19 cellular contexts compared by ENCODE assay signal in genomic region chr20:63163596-63164560, GRCh38. TPM values are rescaled to one million over a fixed set of nuclear protein-coding genes. Genes with fewer than 3 reads are reported as not detected.
A peak's percentile ranks its signal among the peaks of the same experiment; 100 is the strongest.
DNase-seq lines count a peak whose midpoint lies in the region; ATAC-seq, FAIRE-seq and TF ChIP-seq lines count a peak whose summit lies in the region.
"Had no signal": no experiment of that assay in that cellular context is flagged by ENCODE, and none has a peak within 500 bp of the region (broad histone marks: within the 10 kb centered on the region; RNA-seq: fewer than 3 reads in every experiment).

No MANE protein-coding gene starts in this region.

- POLR2A ChIA-PET in K562 (lab: Yijun Ruan, JAX): interaction anchor here (1.3 kb wide), 1 partner anchor 9 kb away, joined by 5 read pairs; no protein-coding TSS in a partner anchor

- H3K36me3 ChIP-seq in BLaER1 (no peaks in the 10 kb centered on the region), H7 (replicated peaks; ENCODE audit: control insufficient read depth, insufficient read depth, low read length) (no peaks in the 10 kb centered on the region), K562 (ENCODE audit: control insufficient read depth, insufficient read depth, low read length) (no peaks in the 10 kb centered on the region), spleen (no peaks in the 10 kb centered on the region)
- H3K36me3 ChIP-seq: colonic mucosa, gastroesophageal sphincter, suprapubic skin had no signal

- CTCF ChIA-PET in K562 (lab: Yijun Ruan, JAX; ENCODE audit: low intra/inter-chr PET ratio): no interaction called here

- H3K27me3 ChIP-seq in BLaER1 (no peaks in the 10 kb centered on the region), H7 (ENCODE audit: control insufficient read depth, insufficient read depth, low read length) (no peaks in the 10 kb centered on the region), K562 (ENCODE audit: control insufficient read depth in 2 of 2, insufficient read depth in 2 of 2, low read length in 2 of 2) (peaks cover 24 to 78% of the 10 kb centered on the region in 2 experiments), spleen (replicated peaks in 1 of 7) (peaks cover 0 to 66% (median 0%) of the 10 kb centered on the region in 7 donors)
- H3K27me3 ChIP-seq: colonic mucosa had no signal

- no peaks in the 10 kb centered on the region for H3K9me1 ChIP-seq in K562 (ENCODE audit: control insufficient read depth, insufficient read depth, low read length)

- peak overlapping the region; percentile 80 for H3K9ac ChIP-seq in BLaER1
- H3K9ac ChIP-seq in K562 (ENCODE audit: insufficient read depth in 1 of 2, low read depth in 2 of 2, low read length in 2 of 2): no peak overlapping the region

- in situ Hi-C loops in K562 (cut with MboI): no loop called here

- H3K79me2 ChIP-seq in K562 (ENCODE audit: control insufficient read depth, insufficient read depth, low read length): no peaks in the 10 kb centered on the region

- TF ChIP-seq EP300 in K562 (IDR thresholded peaks at IDR 0.05; ENCODE audit: low read length): no peak

- TF ChIP-seq CTCF in K562 (IDR thresholded peaks at IDR 0.05 in 2 of 3, conservative IDR thresholded peaks at IDR 0.05 in 1 of 3; ENCODE audit: insufficient read depth in 2 of 3, low read depth in 1 of 3, low read length in 3 of 3): no peak
- no peak for TF ChIP-seq CTCF in spleen (IDR thresholded peaks at IDR 0.05 in 8 of 11, conservative IDR thresholded peaks at IDR 0.05 in 3 of 11)

- DNase-seq in H7 (peak; percentile 86), K562 (ENCODE audit: extremely low read depth in 1 of 4, low spot score in 3 of 4) (no peak), middle frontal gyrus (ENCODE audit: extremely low spot score, low spot score) (peak; percentile 68), spleen (no peak), posterior vena cava (ENCODE audit: low spot score) (no peak)
- DNase-seq: colonic mucosa, HCEC 1CT, mesenchymal stem cell, MM.1S, NCI-H2107, SIG-M5, T-helper 2 cell had no signal

- H3K4me3 ChIP-seq in BLaER1 (peak overlapping the region; percentile 68), H7 (ENCODE audit: insufficient read depth, low read depth, low read length) (no peak overlapping the region), K562 (no peak overlapping the region), spleen (no peak overlapping the region)
- H3K4me3 ChIP-seq: colonic mucosa, gastroesophageal sphincter, suprapubic skin had no signal

- peaks cover 99% of the 10 kb centered on the region for H3K4me1 ChIP-seq in BLaER1
- peaks cover 0 to 4% of the 10 kb centered on the region in 2 experiments; a peak in 1 of 5 replicates for H3K4me1 ChIP-seq in K562 (replicated peaks in 1 of 2; ENCODE audit: control insufficient read depth in 2 of 2, insufficient read depth in 2 of 2, low read length in 2 of 2)
- H3K4me1 ChIP-seq in spleen: no peaks in the 10 kb centered on the region
- H3K4me1 ChIP-seq: Caco-2, colonic mucosa, gastroesophageal sphincter, suprapubic skin had no signal

- no TSS peak for BruUV-seq in K562 (replicated peaks; lab: Mats Ljungman, UMichigan)

- H4K20me1 ChIP-seq in BLaER1: no peaks in the 10 kb centered on the region
- H4K20me1 ChIP-seq in K562 (replicated peaks; ENCODE audit: control insufficient read depth, insufficient read depth, low read length): peaks cover 14% of the 10 kb centered on the region

- intact Hi-C loops in K562 (cut with micrococcal nuclease) (no loop called here), spleen (cut with DNase I; ENCODE audit: low total_unique reads) (no loop called here), posterior vena cava (cut with DNase I) (no loop called here)

- TF ChIP-seq POLR2A in K562 (conservative IDR thresholded peaks at IDR 0.05) (no peak), GM18505 (IDR thresholded peaks at IDR 0.05; ENCODE audit: borderline replicate concordance, extremely low read depth, insufficient read depth, insufficient read length) (no peak), spleen (IDR thresholded peaks at IDR 0.05) (no peak)

- H3K4me2 ChIP-seq in BLaER1 (peak overlapping the region; percentile 94), K562 (ENCODE audit: insufficient read depth, low read length) (no peak overlapping the region)

- WGBS in K562 (ENCODE audit: insufficient coverage, low coverage, missing lambda C conversion rate): 0% methylated on average over 17 of the region's 18 CpGs
- 61 to 66% (median 63%) methylated on average over 12 to 18 of the region's 18 CpGs for WGBS in spleen, 5 donors

- no peak for ATAC-seq in K562
- no peak for ATAC-seq in HG02840 (IDR thresholded peaks at IDR 0.05; ENCODE audit: low FRiP score, unreplicated experiment)
- no peak for ATAC-seq in GM18505 (IDR thresholded peaks at IDR 0.05; ENCODE audit: unreplicated experiment)
- ATAC-seq: activated CD4-positive, CD25-positive, alpha-beta regulatory T cell treated with anti-CD3 and anti-CD28 coated beads, Interleukin-2, amount 50 U/mL, for 24 hours; gastroesophageal sphincter had no signal

- no peak for TF ChIP-seq RAD21 in K562 (CRISPR knock-in tag; conservative IDR thresholded peaks at IDR 0.05 in 1 of 2, IDR thresholded peaks at IDR 0.05 in 1 of 2)

- H2AFZ ChIP-seq in K562 (ENCODE audit: low read depth, low read length): no peak overlapping the region

- FAIRE-seq in K562 (lab: Jason Lieb, UNC): no peak

- H3K27ac ChIP-seq in BLaER1 (peak overlapping the region; percentile 83), K562 (ENCODE audit: extremely low read depth, low read depth, low read length) (no peak overlapping the region), spleen (no peak overlapping the region)
- H3K27ac ChIP-seq: colonic mucosa, gastroesophageal sphincter, suprapubic skin had no signal

- no peaks in the 10 kb centered on the region; the same call in 1 of the 2 replicates for H3K9me3 ChIP-seq in BLaER1
- no peaks in the 10 kb centered on the region for H3K9me3 ChIP-seq in K562 (replicated peaks; ENCODE audit: control insufficient read depth, insufficient read depth, low read depth, low read length)
- no peaks in the 10 kb centered on the region for H3K9me3 ChIP-seq in spleen
- H3K9me3 ChIP-seq: colonic mucosa, gastroesophageal sphincter, suprapubic skin had no signal

RNA-seq across cellular contexts. Expression of gene YTHDF1, which starts 52.1 kb away (rescaled TPM):
- 32.6 and 36.0 TPM in 2 replicates for total RNA-seq in H7 (2014; rRNA removed; shearing (Covaris generic))
- 41.5 and 53.5 TPM in 2 replicates for total RNA-seq in K562 (2011; cell fraction: chromatin; rRNA removed; ENCODE audit: low replicate concordance)
- 31.1 and 36.5 TPM in 2 replicates for total RNA-seq in K562 (2011; cell fraction: nucleolus; rRNA removed)
- total RNA-seq in K562 (2011; cell fraction: nucleoplasm; rRNA removed): 30.2 and 31.3 TPM in 2 replicates
- total RNA-seq in K562 (2014; rRNA removed) (20.8 and 26.6 TPM in 2 replicates), K562 (2014; rRNA removed; fragmentation: Illumina TruSeq; extraction: Trizol) (18.0 and 19.0 TPM in 2 replicates), K562 (2015; rRNA removed; fragmentation: Illumina TruSeq; extraction: Trizol) (26.5 and 27.8 TPM in 2 replicates), K562 (2021) (41.8 and 42.4 TPM in 2 replicates), spleen (10 to 100 TPM; 30.8 to 41.6 (median 35.9) TPM), posterior vena cava (10 to 100 TPM; 25.2 to 25.7 TPM)
- polyA plus RNA-seq in K562 (2011; rRNA removed) (20.5 and 27.9 TPM in 2 replicates), K562 (2014; fragmentation: Illumina TruSeq; extraction: Trizol) (29.3 and 31.6 TPM in 2 replicates), K562 (2014; fragmentation: Nextera tagmentation; extraction: Ambion mirVana) (10 to 100 TPM; 10.1 to 11.1 TPM), K562 (2014; rRNA removed) (28.6 and 33.2 TPM in 2 replicates), spleen (10 to 100 TPM; 18.8 to 24.3 (median 21.2) TPM)
- polyA plus RNA-seq in K562 (2011; cell fraction: cytosol; rRNA removed): 21.3 and 25.6 TPM in 2 replicates
- 38.5 and 52.3 TPM in 2 replicates for polyA plus RNA-seq in K562 (2011; cell fraction: nucleus; rRNA removed)
- polyA plus RNA-seq in K562 (2012): 27.6 and 28.6 TPM in 2 replicates
- polyA minus RNA-seq in K562 (2011; rRNA and poly(A)+ RNA removed): 14.0 and 22.8 TPM in 2 replicates
- polyA minus RNA-seq in K562 (2011; cell fraction: cytosol; rRNA and poly(A)+ RNA removed): 24.0 and 25.9 TPM in 2 replicates
- polyA minus RNA-seq in K562 (2011; cell fraction: nucleus; rRNA and poly(A)+ RNA removed): 8.9 and 11.0 TPM in 2 replicates

Comparison
In these comparisons a context has a peak if more than half of its experiments do, and no peak if none do; other contexts are left out.
1. DNase-seq: peak in H7 (single experiment) and middle frontal gyrus (single experiment); none in K562 (0 of 4), spleen (single experiment) and posterior vena cava (single experiment).